24 cellular contexts compared by ENCODE assay signal in genomic region chr16:49750341-49751011, GRCh38.
DNase-seq lines count a peak whose midpoint lies in the region; ATAC-seq, FAIRE-seq and TF ChIP-seq lines count a peak whose summit lies in the region.
"Had no signal": no experiment of that assay in that cellular context is flagged by ENCODE, and none has a peak within 500 bp of the region (broad histone marks: within the 10 kb centered on the region; RNA-seq: fewer than 3 reads in every experiment).

No MANE protein-coding gene starts in this region.

- TF ChIP-seq CTCF in left ventricle myocardium inferior (IDR thresholded peaks at IDR 0.05; ENCODE audit: borderline replicate concordance): no peak
- TF ChIP-seq CTCF in astrocyte (IDR thresholded peaks at IDR 0.05; ENCODE audit: insufficient read depth, low read depth, low read length): no peak
- no peak for TF ChIP-seq CTCF in PC-3 (conservative IDR thresholded peaks at IDR 0.05; ENCODE audit: low read depth, low read length)
- TF ChIP-seq CTCF in smooth muscle cell (IDR thresholded peaks at IDR 0.05; ENCODE audit: borderline replicate concordance, insufficient read depth, poor library complexity, severe bottlenecking): no peak

- no peak for FAIRE-seq in astrocyte (lab: Jason Lieb, UNC)
- FAIRE-seq: A204.1, colon had no signal

- CTCF ChIA-PET in PC-3 (lab: Charles Lee): no interaction called here

- H2AFZ ChIP-seq in astrocyte (ENCODE audit: low read depth, low read length) (no peak overlapping the region), PC-3 (ENCODE audit: low read length) (no peak overlapping the region), smooth muscle cell (ENCODE audit: low read depth) (no peak overlapping the region)

- H4K20me1 ChIP-seq in astrocyte (ENCODE audit: insufficient read depth, low read length): no peaks in the 10 kb centered on the region
- H4K20me1 ChIP-seq in PC-3 (ENCODE audit: low read length): no peaks in the 10 kb centered on the region
- peaks cover 36% of the 10 kb centered on the region for H4K20me1 ChIP-seq in smooth muscle cell (ENCODE audit: low read depth)

- WGBS in smooth muscle cell (ENCODE audit: low lambda C conversion rate): 64% methylated on average over 17 of the region's 17 CpGs

- no peaks in the 10 kb centered on the region for H3F3A ChIP-seq in PC-3 (ENCODE audit: low read length, unreplicated experiment)
- no peaks in the 10 kb centered on the region for H3F3A ChIP-seq in smooth muscle cell (ENCODE audit: low read depth)

- H3K9ac ChIP-seq in astrocyte (ENCODE audit: low read length) (no peak overlapping the region), iPS-20b (ENCODE audit: low read depth, low read length) (peak overlapping the region; percentile 24; the same call in 1 of the 2 replicates), PC-3 (ENCODE audit: low read length) (no peak overlapping the region), smooth muscle cell (ENCODE audit: low read depth) (no peak overlapping the region)

- peaks cover 28% of the 10 kb centered on the region for H3K4me1 Mint-ChIP-seq in astrocyte (ENCODE audit: low read depth, unreplicated experiment)
- H3K4me1 Mint-ChIP-seq in stimulated activated effector memory CD8-positive, alpha-beta T cell treated with anti-CD3 and anti-CD28 coated beads, Interleukin-12 subunit alpha, Interleukin-12 subunit beta, amount 100 ng/mL, for 72 hours: peaks cover 6% of the 10 kb centered on the region

- POLR2A ChIA-PET in PC-3 (lab: Charles Lee; ENCODE audit: unreplicated experiment): no interaction called here

- H3K4me3 ChIP-seq in left ventricle myocardium inferior (no peak overlapping the region), astrocyte (ENCODE audit: insufficient read depth, low read depth, low read length) (no peak overlapping the region), iPS-20b (ENCODE audit: low read length) (no peak overlapping the region), PC-3 (ENCODE audit: low read length) (no peak overlapping the region), smooth muscle cell (no peak overlapping the region)
- H3K4me3 ChIP-seq: heart right ventricle, lower lobe of right lung, SJCRH30, uterus had no signal

- H3K36me3 ChIP-seq in left ventricle myocardium inferior (no peaks in the 10 kb centered on the region), astrocyte (ENCODE audit: insufficient read depth, low read length) (no peaks in the 10 kb centered on the region), iPS-20b (ENCODE audit: insufficient read depth, low read depth, low read length) (no peaks in the 10 kb centered on the region), PC-3 (ENCODE audit: low read depth, low read length) (no peaks in the 10 kb centered on the region), smooth muscle cell (ENCODE audit: low read depth) (no peaks in the 10 kb centered on the region)
- H3K36me3 ChIP-seq: heart right ventricle, lower lobe of right lung, SJCRH30, uterus had no signal

- peak; percentile 20 for ATAC-seq in Right ventricle myocardium inferior
- no peak for ATAC-seq in PC-3
- ATAC-seq in stimulated activated effector memory CD8-positive, alpha-beta T cell treated with anti-CD3 and anti-CD28 coated beads, Interleukin-12 subunit alpha, Interleukin-12 subunit beta, amount 100 ng/mL, for 72 hours: no peak
- ATAC-seq: lower lobe of right lung had no signal

- no peaks in the 10 kb centered on the region for H3K9me3 Mint-ChIP-seq in astrocyte (ENCODE audit: unreplicated experiment)
- no peaks in the 10 kb centered on the region for H3K9me3 Mint-ChIP-seq in stimulated activated effector memory CD8-positive, alpha-beta T cell treated with anti-CD3 and anti-CD28 coated beads, Interleukin-12 subunit alpha, Interleukin-12 subunit beta, amount 100 ng/mL, for 72 hours
- H3K9me3 Mint-ChIP-seq: activated CD4-positive, alpha-beta memory T cell treated with anti-CD3 and anti-CD28 coated beads for 36 hours had no signal

- no peaks in the 10 kb centered on the region for H3K9me3 ChIP-seq in left ventricle myocardium inferior (replicated peaks)
- no peaks in the 10 kb centered on the region for H3K9me3 ChIP-seq in astrocyte (ENCODE audit: insufficient read depth, low read depth, low read length)
- H3K9me3 ChIP-seq in iPS-20b (ENCODE audit: insufficient read depth, low read depth, low read length): no peaks in the 10 kb centered on the region
- H3K9me3 ChIP-seq in PC-3 (ENCODE audit: low read length): no peaks in the 10 kb centered on the region
- H3K9me3 ChIP-seq in smooth muscle cell (replicated peaks; ENCODE audit: low read depth): no peaks in the 10 kb centered on the region
- H3K9me3 ChIP-seq: heart right ventricle, lower lobe of right lung, SJCRH30, uterus had no signal

- H3K4me1 ChIP-seq in left ventricle myocardium inferior (peaks cover 34% of the 10 kb centered on the region), astrocyte (ENCODE audit: insufficient read depth, low read length) (peaks cover 27% of the 10 kb centered on the region), iPS-20b (ENCODE audit: insufficient read depth, low read length) (peaks cover 29% of the 10 kb centered on the region), PC-3 (ENCODE audit: insufficient read depth, low read length) (no peaks in the 10 kb centered on the region), smooth muscle cell (ENCODE audit: low read depth) (peaks cover 20% of the 10 kb centered on the region)
- H3K4me1 ChIP-seq: SJCRH30, uterus had no signal

- no TSS peak for BruUV-seq in PC-3 (replicated peaks; lab: Mats Ljungman, UMichigan)

- peak overlapping the region; percentile 60 for H3K27ac Mint-ChIP-seq in astrocyte (ENCODE audit: unreplicated experiment)
- H3K27ac Mint-ChIP-seq in stimulated activated effector memory CD8-positive, alpha-beta T cell treated with anti-CD3 and anti-CD28 coated beads, Interleukin-12 subunit alpha, Interleukin-12 subunit beta, amount 100 ng/mL, for 72 hours: no peak overlapping the region
- H3K27ac Mint-ChIP-seq: activated CD4-positive, alpha-beta memory T cell treated with anti-CD3 and anti-CD28 coated beads for 36 hours had no signal

- H3K4me3 Mint-ChIP-seq in astrocyte (ENCODE audit: unreplicated experiment): peak overlapping the region; percentile 36
- no peak overlapping the region for H3K4me3 Mint-ChIP-seq in stimulated activated effector memory CD8-positive, alpha-beta T cell treated with anti-CD3 and anti-CD28 coated beads, Interleukin-12 subunit alpha, Interleukin-12 subunit beta, amount 100 ng/mL, for 72 hours
- H3K4me3 Mint-ChIP-seq: activated CD4-positive, alpha-beta memory T cell treated with anti-CD3 and anti-CD28 coated beads for 36 hours had no signal

- H3K4me2 ChIP-seq in astrocyte (ENCODE audit: low read length) (peak overlapping the region; percentile 16), PC-3 (ENCODE audit: low read length) (no peak overlapping the region), smooth muscle cell (no peak overlapping the region)

- intact Hi-C loops in Right ventricle myocardium inferior (cut with DNase I) (loop anchor here (10.0 kb wide), 1 partner anchor 106 kb away; no protein-coding TSS in a partner anchor), left ventricle myocardium inferior (cut with micrococcal nuclease) (no loop called here), PC-3 (cut with micrococcal nuclease) (no loop called here)

- DNase-seq in Right ventricle myocardium inferior (ENCODE audit: missing footprints): no peak
- no peak for DNase-seq in left ventricle myocardium inferior
- peak; percentile 37 for DNase-seq in astrocyte (ENCODE audit: low read depth)
- DNase-seq in PC-3: no peak
- DNase-seq in activated gamma-delta T cell (lab: John Stamatoyannopoulos, UW): no peak
- no peak for DNase-seq in stimulated activated effector memory CD8-positive, alpha-beta T cell treated with anti-CD3 and anti-CD28 coated beads, Interleukin-12 subunit alpha, Interleukin-12 subunit beta, amount 100 ng/mL, for 72 hours (ENCODE audit: low spot score in 2 of 2)
- DNase-seq in smooth muscle cell (lab: John Stamatoyannopoulos, UW; ENCODE audit: unreplicated experiment): no peak
- DNase-seq: activated CD4-positive, alpha-beta memory T cell treated with anti-CD3 and anti-CD28 coated beads for 36 hours; activated naive CD4-positive, alpha-beta T cell treated with Interleukin-2 at 50 U/mL for 16 hours; activated T-cell treated with anti-CD3 and anti-CD28 coated beads for 4 hours; anterior cingulate cortex; COR-L47; heart right ventricle; lower lobe of right lung; NCI-H1417 treated with DMSO at 0.1 percent for 48 hours; NCI-H82; OCI-M1; right cardiac atrium; SJCRH30; T-helper 2 cell; uterus had no signal

- peaks cover 82% of the 10 kb centered on the region for H3K27me3 ChIP-seq in left ventricle myocardium inferior (ENCODE audit: low read depth)
- H3K27me3 ChIP-seq in astrocyte (ENCODE audit: insufficient read depth, low read length): no peaks in the 10 kb centered on the region
- H3K27me3 ChIP-seq in iPS-20b (ENCODE audit: insufficient read depth, low read length): no peaks in the 10 kb centered on the region
- peaks cover 48% of the 10 kb centered on the region for H3K27me3 ChIP-seq in PC-3 (ENCODE audit: low read length)
- H3K27me3 ChIP-seq in smooth muscle cell (ENCODE audit: low read depth): no peaks in the 10 kb centered on the region
- H3K27me3 ChIP-seq: SJCRH30, uterus had no signal

- H3K27me3 Mint-ChIP-seq in astrocyte (ENCODE audit: low read depth, unreplicated experiment): peaks cover 2% of the 10 kb centered on the region

- H3K9me2 ChIP-seq in PC-3 (replicated peaks; ENCODE audit: low read length): no peaks in the 10 kb centered on the region

- H3K27ac ChIP-seq in left ventricle myocardium inferior (replicated peaks) (no peak overlapping the region), astrocyte (ENCODE audit: low read depth, low read length) (no peak overlapping the region), iPS-20b (ENCODE audit: low read length) (no peak overlapping the region), PC-3 (ENCODE audit: low read length) (no peak overlapping the region), smooth muscle cell (ENCODE audit: low read depth) (no peak overlapping the region)
- H3K27ac ChIP-seq: heart right ventricle, lower lobe of right lung, SJCRH30, uterus had no signal

- H3K79me2 ChIP-seq in astrocyte (ENCODE audit: insufficient read depth, low read length): no peaks in the 10 kb centered on the region
- no peaks in the 10 kb centered on the region for H3K79me2 ChIP-seq in PC-3 (ENCODE audit: low read length)
- H3K79me2 ChIP-seq in smooth muscle cell (ENCODE audit: low read depth): no peaks in the 10 kb centered on the region

- no peaks in the 10 kb centered on the region for H3K36me3 Mint-ChIP-seq in astrocyte (ENCODE audit: low read depth, unreplicated experiment)
- H3K36me3 Mint-ChIP-seq in stimulated activated effector memory CD8-positive, alpha-beta T cell treated with anti-CD3 and anti-CD28 coated beads, Interleukin-12 subunit alpha, Interleukin-12 subunit beta, amount 100 ng/mL, for 72 hours: peaks cover 6% of the 10 kb centered on the region
- H3K36me3 Mint-ChIP-seq: activated CD4-positive, alpha-beta memory T cell treated with anti-CD3 and anti-CD28 coated beads for 36 hours had no signal
